ENCODE assay signal across 9 cellular contexts in genomic region chr1:164560504-164560903, GRCh38. TPM values are rescaled to one million over a fixed set of nuclear protein-coding genes. Genes with fewer than 3 reads are reported as not detected.
DNase-seq lines count a peak whose midpoint lies in the region; ATAC-seq and TF ChIP-seq lines count a peak whose summit lies in the region.
"Had no signal": no experiment of that assay in that cellular context is flagged by ENCODE, and none has a peak within 500 bp of the region (broad histone marks: within the 10 kb centered on the region; RNA-seq: fewer than 3 reads in every experiment).

No MANE protein-coding gene starts in this region.

- H4K8ac ChIP-seq in mesenchymal stem cell (ENCODE audit: low read length), result no peak overlapping the region

- DNase-seq in SK-N-SH (no peak), mesenchymal stem cell (no peak), testis (no peak), nucleus accumbens (lab: John Stamatoyannopoulos, UW) (no peak), SIG-M5 (lab: John Stamatoyannopoulos, UW) (no peak)

- H4K91ac ChIP-seq in mesenchymal stem cell (ENCODE audit: low read length), result no peak overlapping the region

- no peak overlapping the region for H2BK5ac ChIP-seq in mesenchymal stem cell (ENCODE audit: low read depth, low read length, poor library complexity, severe bottlenecking)

- CTCF ChIA-PET in SK-N-SH (lab: Yijun Ruan, JAX), result interaction anchor here (0.8 to 1.9 kb wide), 2 partner anchors 214 to 227 kb away, joined by 3 to 5 read pairs; no protein-coding TSS in a partner anchor

- H4K20me1 ChIP-seq in SK-N-SH (ENCODE audit: insufficient read depth), result no peaks in the 10 kb centered on the region; the same call in 1 of the 2 replicates

- no peak for TF ChIP-seq RAD21 in SK-N-SH (IDR thresholded peaks at IDR 0.05; ENCODE audit: low read length)

- H3K36me3 ChIP-seq in SK-N-SH (replicated peaks in 1 of 2; ENCODE audit: control insufficient read depth in 1 of 2, insufficient read depth in 2 of 2, low read length in 1 of 2) (peaks cover 0 to 10% of the 10 kb centered on the region in 2 experiments), mesenchymal stem cell (ENCODE audit: control insufficient read depth in 1 of 2, insufficient read depth in 2 of 2, low read depth in 1 of 2, low read length in 2 of 2) (no peaks in the 10 kb centered on the region), testis (ENCODE audit: low read depth, missing control alignments) (no peaks in the 10 kb centered on the region)

- H3K9ac ChIP-seq in SK-N-SH (peak overlapping the region; percentile 66), mesenchymal stem cell (ENCODE audit: low read length) (peak overlapping the region; percentile 98)

- no peak for TF ChIP-seq EP300 in SK-N-SH (IDR thresholded peaks at IDR 0.05; ENCODE audit: borderline replicate concordance in 1 of 2, low read depth in 1 of 2, low read length in 1 of 2)

- peaks cover 5% of the 10 kb centered on the region for H3F3A ChIP-seq in SK-N-SH (replicated peaks; ENCODE audit: insufficient read depth)

- intact Hi-C loops in testis (cut with DNase I; ENCODE audit: low total_unique reads), result no loop called here

- peaks cover 6% of the 10 kb centered on the region for H3K79me1 ChIP-seq in mesenchymal stem cell (replicated peaks; ENCODE audit: low read length, poor library complexity, severe bottlenecking)

- no peak overlapping the region for H2BK15ac ChIP-seq in mesenchymal stem cell (ENCODE audit: low read depth, poor library complexity, severe bottlenecking)

- H3K4ac ChIP-seq in mesenchymal stem cell (ENCODE audit: low read depth in 1 of 2, low read length in 2 of 2), result no peak overlapping the region

- no peaks in the 10 kb centered on the region for H3K9me3 ChIP-seq in SK-N-SH
- H3K9me3 ChIP-seq in mesenchymal stem cell (ENCODE audit: control insufficient read depth, low read length), result no peaks in the 10 kb centered on the region
- no peaks in the 10 kb centered on the region for H3K9me3 ChIP-seq in testis

- no peaks in the 10 kb centered on the region; the same call in 1 of the 2 replicates for H3K9me2 ChIP-seq in SK-N-SH

- peak overlapping the region; percentile 78 for H3K4me2 ChIP-seq in SK-N-SH
- H3K4me2 ChIP-seq in mesenchymal stem cell (ENCODE audit: low read length, poor library complexity, severe bottlenecking), result peak overlapping the region; percentile 77

- H3K14ac ChIP-seq in mesenchymal stem cell (ENCODE audit: low read length in 2 of 2), result peak overlapping the region in 1 of 2 experiments; percentile 92

- H2BK120ac ChIP-seq in mesenchymal stem cell (ENCODE audit: low read depth, low read length), result no peak overlapping the region

- H3K23ac ChIP-seq in mesenchymal stem cell (ENCODE audit: low read length in 2 of 2), result no peak overlapping the region

- H2AK5ac ChIP-seq in mesenchymal stem cell (ENCODE audit: low read length, severe bottlenecking), result no peak overlapping the region

- H2BK12ac ChIP-seq in mesenchymal stem cell (ENCODE audit: low read length in 2 of 2), result no peak overlapping the region

- no peaks in the 10 kb centered on the region for H3K27me3 ChIP-seq in SK-N-SH (ENCODE audit: insufficient read depth)
- no peaks in the 10 kb centered on the region for H3K27me3 ChIP-seq in mesenchymal stem cell (ENCODE audit: control insufficient read depth in 1 of 2, insufficient read depth in 1 of 2, low read length in 2 of 2)
- H3K27me3 ChIP-seq in testis, result no peaks in the 10 kb centered on the region

- peak overlapping the region; percentile 68 to 93; a peak in 2 of 4 replicates for H3K27ac ChIP-seq in SK-N-SH (ENCODE audit: low read depth in 2 of 2, low read length in 1 of 2)
- peak overlapping the region; percentile 75 for H3K27ac ChIP-seq in cingulate gyrus (ENCODE audit: low read depth, low read length)
- no peak overlapping the region for H3K27ac ChIP-seq in mesenchymal stem cell (ENCODE audit: low read length, poor library complexity, severe bottlenecking)
- H3K27ac ChIP-seq in testis, result peak overlapping the region; percentile 86 to 92

- ATAC-seq in SK-N-SH treated with all-trans-retinoic acid at 6 μM for 48 hours, result no peak
- no peak for ATAC-seq in GM18505 (IDR thresholded peaks at IDR 0.05; ENCODE audit: unreplicated experiment)

- H3K79me2 ChIP-seq in SK-N-SH (ENCODE audit: insufficient read depth), result peaks cover 33% of the 10 kb centered on the region

- POLR2A ChIA-PET in SK-N-SH (lab: Yijun Ruan, JAX), result no interaction called here

- 28% methylated on average over 3 of the region's 3 CpGs for WGBS in SK-N-SH (ENCODE audit: low lambda C conversion rate)
- WGBS in mesenchymal stem cell, result 0% methylated on average over 3 of the region's 3 CpGs
- 7% methylated on average over 3 of the region's 3 CpGs for WGBS in testis, 2 donors

- TF ChIP-seq POLR2A in testis (IDR thresholded peaks at IDR 0.05), result no peak
- TF ChIP-seq POLR2A in GM18505 (IDR thresholded peaks at IDR 0.05; ENCODE audit: borderline replicate concordance, extremely low read depth, insufficient read depth, insufficient read length), result no peak

- peak overlapping the region; percentile 80; the same call in 1 of the 2 replicates for H2AFZ ChIP-seq in SK-N-SH (ENCODE audit: low read depth)
- no peak overlapping the region for H2AFZ ChIP-seq in mesenchymal stem cell (ENCODE audit: low read depth, low read length)

- H3K4me1 ChIP-seq in SK-N-SH (ENCODE audit: control insufficient read depth in 1 of 2, insufficient read depth in 2 of 2, low read depth in 1 of 2, low read length in 1 of 2) (peaks cover 4 to 14% of the 10 kb centered on the region in 2 experiments; a peak in 1 of 4 replicates), mesenchymal stem cell (ENCODE audit: control insufficient read depth, insufficient read depth, low read depth, low read length) (no peaks in the 10 kb centered on the region), testis (no peaks in the 10 kb centered on the region)

- peak overlapping the region; percentile 76 to 88 for H3K4me3 ChIP-seq in SK-N-SH (ENCODE audit: low read depth in 2 of 2, low read length in 1 of 2)
- H3K4me3 ChIP-seq in mesenchymal stem cell (ENCODE audit: insufficient read depth in 1 of 2, low read depth in 1 of 2, low read length in 2 of 2), result peak overlapping the region in 1 of 2 experiments; percentile 86
- H3K4me3 ChIP-seq in testis, result peak overlapping the region; percentile 66 to 81

- TF ChIP-seq CTCF in SK-N-SH (IDR thresholded peaks at IDR 0.05), result no peak
- TF ChIP-seq CTCF in testis (IDR thresholded peaks at IDR 0.05), result no peak

- no peak overlapping the region for H3K18ac ChIP-seq in mesenchymal stem cell (ENCODE audit: low read depth in 1 of 2, low read length in 2 of 2)

TF ChIP-seq in SK-N-SH, 30 proteins besides CTCF, POLR2A, EP300 and RAD21:
- no peak for TF ChIP-seq NRF1 (IDR thresholded peaks at IDR 0.05; ENCODE audit: low read depth, low read length)
- TF ChIP-seq FOSL2 (IDR thresholded peaks at IDR 0.05; ENCODE audit: borderline replicate concordance, low read depth), result no peak
- TF ChIP-seq GATA2 (CRISPR knock-in tag; IDR thresholded peaks at IDR 0.05), result no peak

TF ChIP-seq in SK-N-SH treated with all-trans-retinoic acid at 6 μM for 48 hours, 23 proteins besides CTCF, POLR2A, EP300 and RAD21:
- TF ChIP-seq CSDC2 (CRISPR knock-in tag; IDR thresholded peaks at IDR 0.05) (no peak), PATZ1 (CRISPR knock-in tag; IDR thresholded peaks at IDR 0.05; ENCODE audit: borderline replicate concordance) (no peak), ZNF8 (CRISPR knock-in tag; IDR thresholded peaks at IDR 0.05) (no peak), TOX (CRISPR knock-in tag; IDR thresholded peaks at IDR 0.05; ENCODE audit: borderline replicate concordance) (no peak), ZFP3 (CRISPR knock-in tag; IDR thresholded peaks at IDR 0.05) (no peak)
TF ChIP-seq in SK-N-SH treated with all-trans-retinoic acid at 6 μM for 48 hours: peak in this region for 0.

RNA-seq across cellular contexts. Expression of gene PBX1, which starts 1.5 kb away (rescaled TPM):
- polyA plus RNA-seq in SK-N-SH (2012; rRNA removed) (25.3 and 27.0 TPM in 2 replicates), testis (ENCODE audit: insufficient read depth, low read depth, low replicate concordance) (20.2 TPM)
- polyA plus RNA-seq in SK-N-SH (2012; cell fraction: cytosol; rRNA removed), result 18.4 and 24.2 TPM in 2 replicates
- 14.8 and 23.2 TPM in 2 replicates for polyA plus RNA-seq in SK-N-SH (2012; cell fraction: nucleus; rRNA removed)
- polyA plus RNA-seq in mesenchymal stem cell (2013, experiment 1 of 2), result 32.7 TPM
- 33.2 TPM for polyA plus RNA-seq in mesenchymal stem cell (2013, experiment 2 of 2)
- 10 to 100 TPM; 20.3 to 25.0 TPM for total RNA-seq in testis
- total RNA-seq: OCI-LY7 had no signal
